Comparison of ENCODE assay signal across 20 cellular contexts in genomic region chr14:78835052-78835451, GRCh38.
A peak's percentile ranks its signal among the peaks of the same experiment; 100 is the strongest.
DNase-seq lines count a peak whose midpoint lies in the region; ATAC-seq, FAIRE-seq and TF ChIP-seq lines count a peak whose summit lies in the region.
"Had no signal": no experiment of that assay in that cellular context is flagged by ENCODE, and none has a peak within 500 bp of the region (broad histone marks: within the 10 kb centered on the region; RNA-seq: fewer than 3 reads in every experiment).

No MANE protein-coding gene starts in this region.

- H3K36me3 ChIP-seq in aorta (ENCODE audit: control insufficient read depth in 1 of 2, insufficient read depth in 2 of 2, low read length in 1 of 2): no peaks in the 10 kb centered on the region
- H3K36me3 ChIP-seq in MG63: no peaks in the 10 kb centered on the region
- H3K36me3 ChIP-seq: neutrophil had no signal

- H3K27me3 ChIP-seq in aorta (ENCODE audit: control insufficient read depth in 1 of 2, insufficient read depth in 2 of 2, low read length in 1 of 2) (no peaks in the 10 kb centered on the region), MG63 (no peaks in the 10 kb centered on the region)

- H3K4me3 ChIP-seq in aorta (ENCODE audit: low read length in 2 of 2) (no peak overlapping the region), MG63 (no peak overlapping the region)

- H3K4me1 ChIP-seq in aorta (ENCODE audit: control insufficient read depth in 1 of 2, insufficient read depth in 2 of 2, low read length in 2 of 2): no peaks in the 10 kb centered on the region

- WGBS in aorta, 2 donors: 21 to 24% methylated on average over 11 of the region's 11 CpGs

- FAIRE-seq in D721Med (lab: Jason Lieb, UNC): peak; percentile 85

- no peak overlapping the region for H3K27ac ChIP-seq in aorta (ENCODE audit: low read depth in 1 of 2, low read length in 2 of 2)
- H3K27ac ChIP-seq: neutrophil had no signal

- TF ChIP-seq CTCF in D721Med (IDR thresholded peaks at IDR 0.05; ENCODE audit: insufficient read depth, missing control alignments): no peak

- intact Hi-C loops in aorta (cut with DNase I): loop anchor here in 1 of 2 donors (5.0 kb wide), 1 partner anchor 968 kb away; no protein-coding TSS in a partner anchor

- H3K9me3 ChIP-seq in aorta (ENCODE audit: control insufficient read depth, low read length) (no peaks in the 10 kb centered on the region), MG63 (no peaks in the 10 kb centered on the region)
- H3K9me3 ChIP-seq: neutrophil had no signal

- no peak for ATAC-seq in aorta (ENCODE audit: low FRiP score)
- no peak for ATAC-seq in GM21825 (IDR thresholded peaks at IDR 0.05; ENCODE audit: unreplicated experiment)
- ATAC-seq: left ventricle myocardium superior, right cardiac atrium had no signal

- DNase-seq in D721Med (ENCODE audit: insufficient read length, low spot score): no peak
- peak; percentile 95 for DNase-seq in NCI-H1694 treated with DMSO at 0.1 percent for 48 hours (lab: John Stamatoyannopoulos, UW)
- peak; percentile 84 for DNase-seq in NCI-H82 treated with DMSO at 0.1 percent for 48 hours (lab: John Stamatoyannopoulos, UW; ENCODE audit: unreplicated experiment)
- peak; percentile 3 for DNase-seq in midbrain (lab: John Stamatoyannopoulos, UW)
- DNase-seq in aorta: no peak
- no peak for DNase-seq in MG63
- DNase-seq in DMS 273 (lab: John Stamatoyannopoulos, UW; ENCODE audit: unreplicated experiment): no peak
- DNase-seq: activated CD4-positive, alpha-beta T cell treated with anti-CD3 and anti-CD28 coated beads, Interleukin-2, amount 50 U/mL, for 1 hour; activated CD8-positive, alpha-beta memory T cell treated with anti-CD3 and anti-CD28 coated beads, Interleukin-2, amount 50 U/mL, for 48 hours; activated effector memory CD4-positive, alpha-beta T cell treated with Interleukin-2 at 50 U/mL for 16 hours; cerebellar nuclear complex; effector CD8-positive, alpha-beta T cell; IMR-90; left ventricle myocardium superior; MM.1S; stimulated activated naive CD4-positive, alpha-beta T cell; trophoblast cell had no signal

Comparison
In these comparisons a context has a peak if more than half of its experiments do, and no peak if none do; other contexts are left out.
1. DNase-seq: peak in NCI-H1694 treated with DMSO at 0.1 percent for 48 hours (single experiment), NCI-H82 treated with DMSO at 0.1 percent for 48 hours (single experiment) and midbrain (single experiment); none in D721Med (single experiment), aorta (0 of 2), MG63 (single experiment) and DMS 273 (single experiment).